ENCODE assay signal across 24 cellular contexts in genomic region chr5:110361501-110361900, GRCh38.
DNase-seq lines count a peak whose midpoint lies in the region; ATAC-seq, FAIRE-seq and TF ChIP-seq lines count a peak whose summit lies in the region.
"Had no signal": no experiment of that assay in that cellular context is flagged by ENCODE, and none has a peak within 500 bp of the region (broad histone marks: within the 10 kb centered on the region; RNA-seq: fewer than 3 reads in every experiment).

No MANE protein-coding gene starts in this region.

- H2BK5ac ChIP-seq in mesenchymal stem cell (ENCODE audit: low read depth, low read length, poor library complexity, severe bottlenecking), result no peak overlapping the region

- H3K4me3 ChIP-seq in K562 (no peak overlapping the region), mesenchymal stem cell (ENCODE audit: insufficient read depth in 1 of 2, low read depth in 1 of 2, low read length in 2 of 2) (peak overlapping the region in 1 of 2 experiments; percentile 12), heart right ventricle (no peak overlapping the region)
- H3K4me3 ChIP-seq: dorsolateral prefrontal cortex, gastrocnemius medialis, GM12878, psoas muscle, smooth muscle cell, thoracic aorta had no signal

- H3K4me1 ChIP-seq in K562 (replicated peaks in 1 of 2; ENCODE audit: control insufficient read depth in 2 of 2, insufficient read depth in 2 of 2, low read length in 2 of 2) (no peaks in the 10 kb centered on the region), mesenchymal stem cell (ENCODE audit: control insufficient read depth, insufficient read depth, low read depth, low read length) (no peaks in the 10 kb centered on the region), heart right ventricle (no peaks in the 10 kb centered on the region)
- H3K4me1 ChIP-seq: gastrocnemius medialis, psoas muscle had no signal

- H2AK5ac ChIP-seq in mesenchymal stem cell (ENCODE audit: low read length, severe bottlenecking), result no peak overlapping the region

- CTCF ChIA-PET in K562 (lab: Yijun Ruan, JAX; ENCODE audit: low intra/inter-chr PET ratio), result no interaction called here

- no peak for TF ChIP-seq EP300 in K562 (IDR thresholded peaks at IDR 0.05; ENCODE audit: low read length)

- no peak overlapping the region for H3K18ac ChIP-seq in mesenchymal stem cell (ENCODE audit: low read depth in 1 of 2, low read length in 2 of 2)

- no peak overlapping the region for H2BK12ac ChIP-seq in mesenchymal stem cell (ENCODE audit: low read length in 2 of 2)

- H3K27ac ChIP-seq in K562 (ENCODE audit: extremely low read depth, low read depth, low read length) (no peak overlapping the region), mesenchymal stem cell (ENCODE audit: low read length, poor library complexity, severe bottlenecking) (no peak overlapping the region), heart right ventricle (no peak overlapping the region)
- H3K27ac ChIP-seq: dorsolateral prefrontal cortex, gastrocnemius medialis, psoas muscle, thoracic aorta had no signal

- intact Hi-C loops in K562 (cut with micrococcal nuclease) (no loop called here), heart right ventricle (cut with DNase I) (no loop called here)

- H2AFZ ChIP-seq in K562 (ENCODE audit: low read depth, low read length), result no peak overlapping the region
- H2AFZ ChIP-seq in mesenchymal stem cell (ENCODE audit: low read depth, low read length), result no peak overlapping the region

- no peak overlapping the region for H3K9ac ChIP-seq in K562 (ENCODE audit: insufficient read depth in 1 of 2, low read depth in 2 of 2, low read length in 2 of 2)
- H3K9ac ChIP-seq in mesenchymal stem cell (ENCODE audit: low read length), result no peak overlapping the region

- TF ChIP-seq POLR2A in K562 (conservative IDR thresholded peaks at IDR 0.05), result no peak

- no peak overlapping the region for H4K91ac ChIP-seq in mesenchymal stem cell (ENCODE audit: low read length)

- no peak overlapping the region for H2BK15ac ChIP-seq in mesenchymal stem cell (ENCODE audit: low read depth, poor library complexity, severe bottlenecking)

- H3K9me3 ChIP-seq in K562 (replicated peaks; ENCODE audit: control insufficient read depth, insufficient read depth, low read depth, low read length), result no peaks in the 10 kb centered on the region
- H3K9me3 ChIP-seq in mesenchymal stem cell (ENCODE audit: control insufficient read depth, low read length), result no peaks in the 10 kb centered on the region
- H3K9me3 ChIP-seq in heart right ventricle, result peaks cover 0 to 3% (median 0%) of the 10 kb centered on the region in 11 donors
- H3K9me3 ChIP-seq: gastrocnemius medialis, psoas muscle, thoracic aorta had no signal

- TF ChIP-seq CTCF in K562 (IDR thresholded peaks at IDR 0.05 in 2 of 3, conservative IDR thresholded peaks at IDR 0.05 in 1 of 3; ENCODE audit: insufficient read depth in 2 of 3, low read depth in 1 of 3, low read length in 3 of 3) (no peak), heart right ventricle (IDR thresholded peaks at IDR 0.05) (no peak)

- H3K27me3 ChIP-seq in K562 (ENCODE audit: control insufficient read depth in 2 of 2, insufficient read depth in 2 of 2, low read length in 2 of 2) (no peaks in the 10 kb centered on the region), mesenchymal stem cell (ENCODE audit: control insufficient read depth in 1 of 2, insufficient read depth in 1 of 2, low read length in 2 of 2) (no peaks in the 10 kb centered on the region), heart right ventricle (no peaks in the 10 kb centered on the region)
- H3K27me3 ChIP-seq: dorsolateral prefrontal cortex, gastrocnemius medialis had no signal

- in situ Hi-C loops in K562 (cut with MboI), result no loop called here

- H4K20me1 ChIP-seq in K562 (replicated peaks; ENCODE audit: control insufficient read depth, insufficient read depth, low read length), result no peaks in the 10 kb centered on the region

- BruUV-seq in K562 (replicated peaks; lab: Mats Ljungman, UMichigan), result no TSS peak

- POLR2A ChIA-PET in K562 (lab: Yijun Ruan, JAX), result interaction anchor here (1.2 kb wide), 1 partner anchor 19 kb away, joined by 3 read pairs; no protein-coding TSS in a partner anchor

- TF ChIP-seq RAD21 in K562 (CRISPR knock-in tag; conservative IDR thresholded peaks at IDR 0.05 in 1 of 2, IDR thresholded peaks at IDR 0.05 in 1 of 2), result no peak

- no peak overlapping the region for H4K8ac ChIP-seq in mesenchymal stem cell (ENCODE audit: low read length)

- DNase-seq in ELR (ENCODE audit: low read depth), result peak; percentile 8
- peak; percentile 14 for DNase-seq in RCC 7860 (ENCODE audit: low spot score)
- no peak for DNase-seq in K562 (ENCODE audit: extremely low read depth in 1 of 4, low spot score in 3 of 4)
- DNase-seq in mesenchymal stem cell, result peak; percentile 14
- DNase-seq in heart right ventricle, result no peak
- DNase-seq in hypothalamus (lab: John Stamatoyannopoulos, UW), result no peak
- DNase-seq: activated CD8-positive, alpha-beta memory T cell treated with anti-CD3 and anti-CD28 coated beads for 24 hours; activated naive CD4-positive, alpha-beta T cell; activated T-cell treated with anti-CD3 and anti-CD28 coated beads, Interleukin-2, amount 50 U/mL, for 4 hours; amygdala; CD4-positive, alpha-beta memory T cell; dorsolateral prefrontal cortex; gastrocnemius medialis; mammary epithelial cell; NCI-H146; NCI-H2171 treated with DMSO at 0.1 percent for 48 hours; NCI-H526 treated with DMSO at 0.1 percent for 48 hours; psoas muscle; stimulated activated naive B cell treated with anti-CD40 and anti-IgM and Interleukin-4, amounts not matched to agents 10 μg/mL and 1 μg/mL and 100 μg/mL, for 72 hours had no signal

- H3K9me1 ChIP-seq in K562 (ENCODE audit: control insufficient read depth, insufficient read depth, low read length), result no peaks in the 10 kb centered on the region

- FAIRE-seq in RCC 7860 (lab: Jason Lieb, UNC) (no peak), K562 (lab: Jason Lieb, UNC) (no peak)
- FAIRE-seq: GM12878 had no signal

- no peaks in the 10 kb centered on the region for H3K79me1 ChIP-seq in mesenchymal stem cell (replicated peaks; ENCODE audit: low read length, poor library complexity, severe bottlenecking)

- no peaks in the 10 kb centered on the region for H3K79me2 ChIP-seq in K562 (ENCODE audit: control insufficient read depth, insufficient read depth, low read length)

- no peaks in the 10 kb centered on the region for H3K36me3 ChIP-seq in K562 (ENCODE audit: control insufficient read depth, insufficient read depth, low read length)
- H3K36me3 ChIP-seq in mesenchymal stem cell (ENCODE audit: control insufficient read depth in 1 of 2, insufficient read depth in 2 of 2, low read depth in 1 of 2, low read length in 2 of 2), result no peaks in the 10 kb centered on the region
- H3K36me3 ChIP-seq in heart right ventricle, result no peaks in the 10 kb centered on the region
- H3K36me3 ChIP-seq: gastrocnemius medialis, thoracic aorta had no signal

- H3K14ac ChIP-seq in mesenchymal stem cell (ENCODE audit: low read length in 2 of 2), result no peak overlapping the region

- no peak overlapping the region for H2BK120ac ChIP-seq in mesenchymal stem cell (ENCODE audit: low read depth, low read length)

- ATAC-seq in K562, result no peak
- ATAC-seq in heart right ventricle, result no peak
- no peak for ATAC-seq in HG03139 (IDR thresholded peaks at IDR 0.05; ENCODE audit: unreplicated experiment)
- ATAC-seq in GM21423 (IDR thresholded peaks at IDR 0.05; ENCODE audit: unreplicated experiment), result no peak
- ATAC-seq: activated T-cell treated with anti-CD3 and anti-CD28 coated beads, Interleukin-2, amount 50 U/mL, for 4 hours; gastrocnemius medialis; GM12878; psoas muscle; stimulated activated naive B cell treated with anti-CD40 and anti-IgM and Interleukin-4, amounts not matched to agents 10 μg/mL and 1 μg/mL and 100 μg/mL, for 72 hours had no signal

- H3K23ac ChIP-seq in mesenchymal stem cell (ENCODE audit: low read length in 2 of 2), result no peak overlapping the region

- H3K4me2 ChIP-seq in K562 (ENCODE audit: insufficient read depth, low read length) (no peak overlapping the region), mesenchymal stem cell (ENCODE audit: low read length, poor library complexity, severe bottlenecking) (no peak overlapping the region)
- H3K4me2 ChIP-seq: smooth muscle cell had no signal

- no peak overlapping the region for H3K4ac ChIP-seq in mesenchymal stem cell (ENCODE audit: low read depth in 1 of 2, low read length in 2 of 2)

TF ChIP-seq in K562, 482 proteins besides CTCF, POLR2A, EP300 and RAD21:
- no peak for TF ChIP-seq XRCC3 (IDR thresholded peaks at IDR 0.05)
- TF ChIP-seq ILF3 (IDR thresholded peaks at IDR 0.05; ENCODE audit: borderline replicate concordance), result no peak
- TF ChIP-seq ZNF24 (IDR thresholded peaks at IDR 0.05), result no peak
- TF ChIP-seq RFX1 (IDR thresholded peaks at IDR 0.05), result peak; percentile 32; the same call in 1 of the 2 replicates
- no peak for TF ChIP-seq SMC3 (conservative IDR thresholded peaks at IDR 0.05; ENCODE audit: insufficient read depth, low read depth, low read length)
- no peak for TF ChIP-seq ZNF253 (CRISPR knock-in tag; conservative IDR thresholded peaks at IDR 0.05)
- TF ChIP-seq CEBPG (CRISPR knock-in tag; IDR thresholded peaks at IDR 0.05), result no peak
- TF ChIP-seq CEBPG (tag; conservative IDR thresholded peaks at IDR 0.05 in 1 of 2, IDR thresholded peaks at IDR 0.05 in 1 of 2), result no peak
- no peak for TF ChIP-seq KDM1A (IDR thresholded peaks at IDR 0.05)

Comparison
In these comparisons a context has a peak if more than half of its experiments do, and no peak if none do; other contexts are left out.
1. DNase-seq: peak in ELR (single experiment), RCC 7860 (single experiment) and mesenchymal stem cell (single experiment); none in K562 (0 of 4), heart right ventricle (0 of 2) and hypothalamus (0 of 51).